ENCODE assay signal across 8 cellular contexts in the genomic region with DNA sequence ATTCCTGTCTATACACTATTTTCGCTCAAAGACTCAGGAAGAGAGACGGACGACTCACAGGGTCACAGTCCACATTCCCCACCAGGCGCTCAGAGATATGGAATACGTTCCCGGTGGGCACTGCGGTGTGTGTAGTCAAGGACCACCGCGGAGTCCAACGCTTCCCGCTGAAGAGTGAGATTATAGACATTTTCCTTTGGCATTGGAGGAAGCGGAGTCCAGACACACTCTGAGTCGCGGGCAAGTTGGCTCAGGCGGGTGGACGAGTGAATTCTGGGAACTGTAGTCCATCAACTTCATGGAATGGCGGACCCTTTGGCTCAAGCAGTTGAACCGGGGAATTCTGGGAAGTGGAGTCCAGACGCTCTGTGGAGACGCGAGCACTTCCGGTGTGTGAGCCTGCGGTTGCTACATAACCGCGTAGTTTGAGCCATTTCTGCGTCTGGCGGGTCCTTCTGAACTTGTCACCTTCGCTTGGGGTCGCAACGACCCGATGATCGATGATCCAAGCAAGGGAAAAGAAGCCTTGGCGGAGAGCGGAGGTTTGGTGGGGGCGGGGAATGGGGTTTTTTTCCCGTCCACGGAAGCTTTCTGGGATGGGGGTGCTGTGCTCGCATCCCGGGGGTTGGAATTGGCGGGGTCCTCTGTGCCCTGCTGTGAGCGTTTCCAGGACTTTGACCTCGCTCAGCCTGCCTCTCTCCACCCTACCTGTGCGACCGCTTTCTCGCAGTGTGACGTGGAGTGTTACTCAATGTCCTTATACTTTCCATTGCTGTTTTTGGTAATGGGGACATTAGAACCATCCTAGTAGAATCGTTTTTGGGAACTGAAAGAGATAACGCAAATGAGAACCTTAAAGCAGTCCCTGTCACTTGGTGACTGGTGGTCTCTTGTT. TPM values are rescaled to one million over a fixed set of nuclear protein-coding genes. Genes with fewer than 3 reads are reported as not detected.
DNase-seq lines count a peak whose midpoint lies in the region; ATAC-seq, FAIRE-seq and TF ChIP-seq lines count a peak whose summit lies in the region.

Gene ZNF230 (plus strand): TSS at position 392 of the 895 bp plus-strand sequence. CDS start 4,122 bp downstream, outside the sequence.

- TF ChIP-seq POLR2A in GM12892 (IDR thresholded peaks at IDR 0.05; ENCODE audit: low read depth, low read length), result peak; percentile 44; the same call in 1 of the 2 replicates

- H3K4me1 Mint-ChIP-seq in T-cell, result peaks cover 22 to 26% (median 22%) of the 10 kb centered on the region in 3 donors

- H3K4me3 Mint-ChIP-seq in T-cell, result peak within 1 kb of the TSS; percentile 99 to 100 (median 99)

- POLR2A ChIA-PET in T-cell (lab: Charles Lee), result no interaction called here

- peak within 1 kb of the TSS; percentile 95 to 97 for H3K27ac Mint-ChIP-seq in T-cell

- peak; percentile 96 for FAIRE-seq in GM12892 (lab: Jason Lieb, UNC)

- peaks cover 39% of the 10 kb centered on the region for H3K36me3 Mint-ChIP-seq in T-cell

- intact Hi-C loops in left cardiac atrium (cut with DNase I), result loop anchor here in 1 of 2 donors (2.0 kb wide), 1 partner anchor 22 kb away; the partner anchor contains the start of gene ZNF222
- intact Hi-C loops in posterior vena cava (cut with DNase I), result no loop called here

- ATAC-seq in HG02798 (IDR thresholded peaks at IDR 0.05; ENCODE audit: poor library complexity, unreplicated experiment) (peak; percentile 92), T-cell (replicated peaks in 1 of 4) (peak; percentile 97 to 99 (median 99)), left cardiac atrium (peak; percentile 100)

- peak; percentile 62 for DNase-seq in GM12892 (ENCODE audit: insufficient read length)
- peak; percentile 29 for DNase-seq in NCI-H1417 treated with DMSO at 0.1 percent for 48 hours (lab: John Stamatoyannopoulos, UW)
- DNase-seq in T-cell, result peak; percentile 57 to 89 (median 80)
- DNase-seq in amniotic stem cell (lab: John Stamatoyannopoulos, UW), result peak; percentile 94
- peak; percentile 93 for DNase-seq in left cardiac atrium
- peak; percentile 96 for DNase-seq in posterior vena cava (ENCODE audit: low spot score)
- DNase-seq in ureter (ENCODE audit: low spot score), result peak; percentile 95

- no peaks in the 10 kb centered on the region for H3K27me3 Mint-ChIP-seq in T-cell

- peaks cover 25 to 37% (median 31%) of the 10 kb centered on the region in 3 donors for H3K9me3 Mint-ChIP-seq in T-cell

- CTCF ChIA-PET in T-cell (lab: Charles Lee), result no interaction called here

RNA-seq across cellular contexts. Expression of gene ZNF230, which starts in this region (rescaled TPM):
- 3.6 TPM for polyA plus RNA-seq in GM12892 (2012; ENCODE audit: missing spikeins)
- total RNA-seq in T-cell (1 to 10 TPM; 2.7 to 9.5 (median 8.1) TPM), left cardiac atrium (1 to 10 TPM; 3.5 to 3.7 TPM), posterior vena cava (1 to 10 TPM; 3.6 to 3.9 TPM), ureter (8.8 TPM)

Comparison
In these comparisons a context has a peak if more than half of its experiments do, and no peak if none do; other contexts are left out.
1. Peak in every context shown above with its lines: DNase-seq and ATAC-seq.
2. DNase-seq: peak in every context shown above with its lines; median percentile 96 in posterior vena cava; 95 in ureter; 94 in amniotic stem cell; 93 in left cardiac atrium; 80 in T-cell; 62 in GM12892; 29 in NCI-H1417 treated with DMSO at 0.1 percent for 48 hours.